ENCODE assay signal across 1 cellular context in the genomic region with DNA sequence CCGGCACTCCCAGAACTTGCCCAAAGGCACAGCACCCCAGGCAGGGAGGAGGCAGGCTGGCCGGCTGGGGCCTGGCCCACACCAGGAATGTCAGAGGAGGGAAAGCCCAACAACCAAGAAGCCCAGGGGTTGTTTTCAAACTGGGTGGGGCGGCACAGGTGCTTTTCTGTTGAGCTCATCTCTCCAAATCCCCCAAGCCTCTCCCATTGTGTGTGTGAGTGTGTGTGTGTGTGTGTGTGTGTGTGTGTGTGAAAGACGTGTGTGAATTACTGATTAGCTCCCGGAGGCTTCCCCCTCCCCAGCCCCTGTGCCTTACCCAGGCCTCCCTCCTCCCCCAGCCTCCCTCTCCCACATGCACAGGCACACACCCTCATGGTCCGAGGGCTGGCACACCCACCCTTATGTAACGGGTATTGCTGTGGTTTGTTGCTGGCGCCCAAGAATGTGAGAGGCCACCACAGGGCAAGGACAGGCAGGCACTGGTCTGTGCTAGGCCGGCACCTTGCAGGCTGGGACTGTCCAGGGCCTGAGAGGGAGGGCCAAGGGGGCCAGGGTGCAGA.
TF ChIP-seq lines count a peak whose summit lies in the region.

No MANE protein-coding gene starts in this region.

TF ChIP-seq in GM23338, 12 proteins besides CTCF, POLR2A, EP300 and RAD21 (continued from another document):
- TF ChIP-seq, protein P1, sequence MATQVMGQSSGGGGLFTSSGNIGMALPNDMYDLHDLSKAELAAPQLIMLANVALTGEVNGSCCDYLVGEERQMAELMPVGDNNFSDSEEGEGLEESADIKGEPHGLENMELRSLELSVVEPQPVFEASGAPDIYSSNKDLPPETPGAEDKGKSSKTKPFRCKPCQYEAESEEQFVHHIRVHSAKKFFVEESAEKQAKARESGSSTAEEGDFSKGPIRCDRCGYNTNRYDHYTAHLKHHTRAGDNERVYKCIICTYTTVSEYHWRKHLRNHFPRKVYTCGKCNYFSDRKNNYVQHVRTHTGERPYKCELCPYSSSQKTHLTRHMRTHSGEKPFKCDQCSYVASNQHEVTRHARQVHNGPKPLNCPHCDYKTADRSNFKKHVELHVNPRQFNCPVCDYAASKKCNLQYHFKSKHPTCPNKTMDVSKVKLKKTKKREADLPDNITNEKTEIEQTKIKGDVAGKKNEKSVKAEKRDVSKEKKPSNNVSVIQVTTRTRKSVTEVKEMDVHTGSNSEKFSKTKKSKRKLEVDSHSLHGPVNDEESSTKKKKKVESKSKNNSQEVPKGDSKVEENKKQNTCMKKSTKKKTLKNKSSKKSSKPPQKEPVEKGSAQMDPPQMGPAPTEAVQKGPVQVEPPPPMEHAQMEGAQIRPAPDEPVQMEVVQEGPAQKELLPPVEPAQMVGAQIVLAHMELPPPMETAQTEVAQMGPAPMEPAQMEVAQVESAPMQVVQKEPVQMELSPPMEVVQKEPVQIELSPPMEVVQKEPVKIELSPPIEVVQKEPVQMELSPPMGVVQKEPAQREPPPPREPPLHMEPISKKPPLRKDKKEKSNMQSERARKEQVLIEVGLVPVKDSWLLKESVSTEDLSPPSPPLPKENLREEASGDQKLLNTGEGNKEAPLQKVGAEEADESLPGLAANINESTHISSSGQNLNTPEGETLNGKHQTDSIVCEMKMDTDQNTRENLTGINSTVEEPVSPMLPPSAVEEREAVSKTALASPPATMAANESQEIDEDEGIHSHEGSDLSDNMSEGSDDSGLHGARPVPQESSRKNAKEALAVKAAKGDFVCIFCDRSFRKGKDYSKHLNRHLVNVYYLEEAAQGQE (IDR thresholded peaks at IDR 0.05; ENCODE audit: unreplicated experiment), result no peak
- TF ChIP-seq EZH2phosphoT487 (IDR thresholded peaks at IDR 0.05; ENCODE audit: unreplicated experiment), result no peak
- no peak for TF ChIP-seq ZNF462 (CRISPR knock-in tag; IDR thresholded peaks at IDR 0.05)
- no peak for TF ChIP-seq POLR2AphosphoS5 (IDR thresholded peaks at IDR 0.05; ENCODE audit: low read depth)
- TF ChIP-seq STAT1 (IDR thresholded peaks at IDR 0.05; ENCODE audit: unreplicated experiment), result no peak
